Comparison of ENCODE assay signal across 20 cellular contexts in genomic region chr6:110784610-110784979, GRCh38. TPM values are rescaled to one million over a fixed set of nuclear protein-coding genes. Genes with fewer than 3 reads are reported as not detected.
DNase-seq lines count a peak whose midpoint lies in the region; ATAC-seq and TF ChIP-seq lines count a peak whose summit lies in the region.
"Had no signal": no experiment of that assay in that cellular context is flagged by ENCODE, and none has a peak within 500 bp of the region (broad histone marks: within the 10 kb centered on the region; RNA-seq: fewer than 3 reads in every experiment).

No MANE protein-coding gene starts in this region.

- peaks cover 0 to 3% of the 10 kb centered on the region in 2 donors for H3K4me1 ChIP-seq in ascending aorta
- H3K4me1 ChIP-seq: A549, neural progenitor cell, SJSA1, uterus had no signal

- TF ChIP-seq CTCF in ascending aorta (IDR thresholded peaks at IDR 0.05) = no peak

- H3K4me3 ChIP-seq in ascending aorta = no peak overlapping the region
- H3K4me3 ChIP-seq: A549, hepatocyte, neural progenitor cell, SJSA1, uterus had no signal

- H3K27me3 Mint-ChIP-seq in activated CD8-positive, alpha-beta memory T cell treated with anti-CD3 and anti-CD28 coated beads, Interleukin-2, amount 10 ng/mL, durations not matched to agents 7 days and 5 days = no peaks in the 10 kb centered on the region
- H3K27me3 Mint-ChIP-seq in stimulated activated memory B cell treated with anti-CD40 and anti-IgM and Interleukin-4, amounts not matched to agents 10 μg/mL and 1 μg/mL and 100 μg/mL, for 72 hours = no peaks in the 10 kb centered on the region

- H3K4me3 Mint-ChIP-seq in activated CD8-positive, alpha-beta memory T cell treated with anti-CD3 and anti-CD28 coated beads, Interleukin-2, amount 10 ng/mL, durations not matched to agents 7 days and 5 days = no peak overlapping the region
- H3K4me3 Mint-ChIP-seq in stimulated activated memory B cell treated with anti-CD40 and anti-IgM and Interleukin-4, amounts not matched to agents 10 μg/mL and 1 μg/mL and 100 μg/mL, for 72 hours = no peak overlapping the region
- H3K4me3 Mint-ChIP-seq: CD14-positive monocyte, endodermal cell, H9, neural progenitor cell had no signal

- H3K27ac Mint-ChIP-seq in activated CD8-positive, alpha-beta memory T cell treated with anti-CD3 and anti-CD28 coated beads, Interleukin-2, amount 10 ng/mL, durations not matched to agents 7 days and 5 days = peak overlapping the region; percentile 33
- H3K27ac Mint-ChIP-seq in stimulated activated memory B cell treated with anti-CD40 and anti-IgM and Interleukin-4, amounts not matched to agents 10 μg/mL and 1 μg/mL and 100 μg/mL, for 72 hours = peak overlapping the region; percentile 88
- H3K27ac Mint-ChIP-seq: endodermal cell, H9, neural progenitor cell had no signal

- no peak overlapping the region for H3K27ac ChIP-seq in ascending aorta
- H3K27ac ChIP-seq: A549, hepatocyte, neural progenitor cell, SJSA1, uterus had no signal

- H3K9me3 ChIP-seq in ascending aorta = peaks cover 0 to 6% of the 10 kb centered on the region in 2 donors
- H3K9me3 ChIP-seq: SJSA1 had no signal

- H3K36me3 Mint-ChIP-seq in activated CD8-positive, alpha-beta memory T cell treated with anti-CD3 and anti-CD28 coated beads, Interleukin-2, amount 10 ng/mL, durations not matched to agents 7 days and 5 days = peaks cover 33% of the 10 kb centered on the region
- peaks cover 15% of the 10 kb centered on the region for H3K36me3 Mint-ChIP-seq in stimulated activated memory B cell treated with anti-CD40 and anti-IgM and Interleukin-4, amounts not matched to agents 10 μg/mL and 1 μg/mL and 100 μg/mL, for 72 hours

- CTCF ChIA-PET in activated CD8-positive, alpha-beta memory T cell treated with anti-CD3 and anti-CD28 coated beads, Interleukin-2, amount 10 ng/mL, durations not matched to agents 7 days and 5 days (lab: Charles Lee) = no interaction called here

- peak; percentile 39 for ATAC-seq in activated CD8-positive, alpha-beta memory T cell treated with anti-CD3 and anti-CD28 coated beads, Interleukin-2, amount 10 ng/mL, durations not matched to agents 7 days and 5 days
- ATAC-seq in GM21737 (IDR thresholded peaks at IDR 0.05; ENCODE audit: unreplicated experiment) (peak; percentile 20), HG03460 (IDR thresholded peaks at IDR 0.05; ENCODE audit: unreplicated experiment) (peak; percentile 10), left cardiac atrium (no peak)
- ATAC-seq in stimulated activated memory B cell treated with anti-CD40 and anti-IgM and Interleukin-4, amounts not matched to agents 10 μg/mL and 1 μg/mL and 100 μg/mL, for 72 hours = peak; percentile 47
- ATAC-seq: A549 had no signal

- no peaks in the 10 kb centered on the region for H3K27me3 ChIP-seq in ascending aorta
- H3K27me3 ChIP-seq: hepatocyte, neural progenitor cell, SJSA1, uterus had no signal

- H3K9me3 Mint-ChIP-seq in activated CD8-positive, alpha-beta memory T cell treated with anti-CD3 and anti-CD28 coated beads, Interleukin-2, amount 10 ng/mL, durations not matched to agents 7 days and 5 days (ENCODE audit: low read depth) = peaks cover 4% of the 10 kb centered on the region
- peaks cover 3% of the 10 kb centered on the region for H3K9me3 Mint-ChIP-seq in stimulated activated memory B cell treated with anti-CD40 and anti-IgM and Interleukin-4, amounts not matched to agents 10 μg/mL and 1 μg/mL and 100 μg/mL, for 72 hours

- no peak for DNase-seq in activated CD8-positive, alpha-beta memory T cell treated with anti-CD3 and anti-CD28 coated beads, Interleukin-2, amount 10 ng/mL, durations not matched to agents 7 days and 5 days
- DNase-seq in activated CD8-positive, alpha-beta memory T cell treated with anti-CD3 and anti-CD28 coated beads for 24 hours = no peak
- DNase-seq in ascending aorta (ENCODE audit: low spot score in 2 of 2) (no peak), left cardiac atrium (no peak)
- DNase-seq in activated CD8-positive, alpha-beta memory T cell treated with anti-CD3 and anti-CD28 coated beads, Interleukin-2, amount 50 U/mL, for 48 hours = no peak
- DNase-seq: activated CD4-positive, alpha-beta T cell treated with anti-CD3 and anti-CD28 coated beads for 48 hours; activated T-cell treated with anti-CD3 and anti-CD28 coated beads, Interleukin-2, amount 50 U/mL, for 4 hours; endodermal cell; H9; mesendoderm; T-helper 9 cell; uterus had no signal

- intact Hi-C loops in ascending aorta (cut with DNase I) = no loop called here
- intact Hi-C loops in left cardiac atrium (cut with DNase I) = no loop called here

- no peaks in the 10 kb centered on the region for H3K36me3 ChIP-seq in ascending aorta
- H3K36me3 ChIP-seq: SJSA1, uterus had no signal

- peaks cover 42% of the 10 kb centered on the region for H3K4me1 Mint-ChIP-seq in activated CD8-positive, alpha-beta memory T cell treated with anti-CD3 and anti-CD28 coated beads, Interleukin-2, amount 10 ng/mL, durations not matched to agents 7 days and 5 days
- H3K4me1 Mint-ChIP-seq in stimulated activated memory B cell treated with anti-CD40 and anti-IgM and Interleukin-4, amounts not matched to agents 10 μg/mL and 1 μg/mL and 100 μg/mL, for 72 hours = peaks cover 48% of the 10 kb centered on the region
- H3K4me1 Mint-ChIP-seq: H9 had no signal

RNA-seq across cellular contexts. Expression of gene CDK19, which starts 30.7 kb away (rescaled TPM):
- 10 to 100 TPM; 27.8 to 29.4 TPM for total RNA-seq in activated CD8-positive, alpha-beta memory T cell treated with anti-CD3 and anti-CD28 coated beads, Interleukin-2, amount 10 ng/mL, durations not matched to agents 7 days and 5 days
- total RNA-seq in ascending aorta (5.2 TPM), left cardiac atrium (1 to 10 TPM; 7.4 to 9.6 TPM)

Comparison
In these comparisons a context has a peak if more than half of its experiments do, and no peak if none do; other contexts are left out.
1. ATAC-seq: peak in activated CD8-positive, alpha-beta memory T cell treated with anti-CD3 and anti-CD28 coated beads, Interleukin-2, amount 10 ng/mL, durations not matched to agents 7 days and 5 days (single experiment), GM21737 (single experiment), HG03460 (single experiment) and stimulated activated memory B cell treated with anti-CD40 and anti-IgM and Interleukin-4, amounts not matched to agents 10 μg/mL and 1 μg/mL and 100 μg/mL, for 72 hours (single experiment); none in left cardiac atrium (0 of 2).